Comparison of ENCODE assay signal across 1 cellular context in the genomic region with DNA sequence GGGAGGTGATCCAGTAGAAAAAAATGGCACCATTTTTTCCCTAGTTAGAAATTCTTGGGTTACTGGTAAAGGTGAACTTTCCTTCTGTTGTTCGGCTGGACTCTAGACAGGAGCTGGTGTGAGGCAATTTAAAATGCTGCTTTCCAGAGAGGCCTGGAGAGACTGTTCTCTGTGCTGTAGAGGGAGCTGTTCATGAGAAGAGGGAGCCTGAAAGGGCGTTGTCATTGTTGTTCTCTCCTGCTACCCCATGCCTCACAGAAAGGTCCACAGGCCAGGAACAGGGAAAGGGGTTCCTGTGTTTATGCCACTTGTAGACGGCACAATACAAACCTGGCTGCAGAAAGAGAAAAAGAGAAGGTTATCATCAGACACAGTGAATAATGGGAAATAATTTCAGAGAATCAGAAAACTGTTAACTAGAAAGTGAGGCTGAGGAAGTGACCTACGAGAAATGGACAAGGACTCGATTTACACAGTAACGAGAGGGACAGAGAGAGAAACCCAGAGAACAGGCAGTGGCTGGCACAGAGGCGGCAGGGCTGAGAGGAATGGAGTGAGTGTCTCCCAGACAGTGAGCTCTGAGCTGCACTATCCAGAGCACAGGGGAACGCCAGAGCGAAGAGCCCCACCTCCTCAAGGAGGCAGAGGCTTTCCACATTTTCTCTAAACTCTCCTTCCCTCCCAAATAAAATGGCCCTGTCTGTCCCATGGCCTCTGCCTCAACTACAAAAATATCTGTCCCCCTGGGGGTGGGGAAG.
TF ChIP-seq lines count a peak whose summit lies in the region.

No MANE protein-coding gene starts in this region.

TF ChIP-seq in GM23338, 12 proteins besides CTCF, POLR2A, EP300 and RAD21 (continued from another document):
- TF ChIP-seq ZNF462 (CRISPR knock-in tag; IDR thresholded peaks at IDR 0.05) (no peak), POLR2AphosphoS5 (IDR thresholded peaks at IDR 0.05; ENCODE audit: low read depth) (no peak), ZNF331 (CRISPR knock-in tag; IDR thresholded peaks at IDR 0.05; ENCODE audit: low read depth) (no peak)
